1 cellular context compared by ENCODE assay signal in genomic region chr13:59343132-59343531, GRCh38.
TF ChIP-seq lines count a peak whose summit lies in the region.

No MANE protein-coding gene starts in this region.

TF ChIP-seq in GM23338, 12 proteins besides CTCF, POLR2A, EP300 and RAD21 (continued from another document):
- TF ChIP-seq ZNF462 (CRISPR knock-in tag; IDR thresholded peaks at IDR 0.05) (no peak), ZNF114 (CRISPR knock-in tag; IDR thresholded peaks at IDR 0.05) (no peak), JUNB (IDR thresholded peaks at IDR 0.05; ENCODE audit: unreplicated experiment) (no peak), STAT1 (IDR thresholded peaks at IDR 0.05; ENCODE audit: unreplicated experiment) (no peak)
TF ChIP-seq in GM23338: peak in this region for 0.
